Comparison of ENCODE assay signal across 27 cellular contexts in genomic region chr4:27604692-27605091, GRCh38.
"Had no signal": no experiment of that assay in that cellular context is flagged by ENCODE, and none has a peak within 500 bp of the region (broad histone marks: within the 10 kb centered on the region; RNA-seq: fewer than 3 reads in every experiment).

No MANE protein-coding gene starts in this region.

- ATAC-seq: esophagus mucosa; gastrocnemius medialis; heart right ventricle; left lung; left ventricle myocardium superior; lower lobe of right lung; naive thymus-derived CD4-positive, alpha-beta T cell had no signal

- FAIRE-seq: endometrium, kidney had no signal

- H3K9me3 ChIP-seq: esophagus squamous epithelium, gastrocnemius medialis, lower lobe of right lung had no signal

- H3K4me1 ChIP-seq: esophagus squamous epithelium, gastrocnemius medialis, heart right ventricle, left lung, lower lobe of right lung had no signal

- H3K27ac ChIP-seq: coronary artery, dorsolateral prefrontal cortex, epithelial cell of prostate, esophagus squamous epithelium, gastrocnemius medialis, heart right ventricle, left lung, lower lobe of right lung had no signal

- H3K27me3 ChIP-seq: dorsolateral prefrontal cortex, esophagus squamous epithelium, gastrocnemius medialis, heart right ventricle, left lung had no signal

- H3K4me3 ChIP-seq: coronary artery, dorsolateral prefrontal cortex, esophagus squamous epithelium, gastrocnemius medialis, heart right ventricle, left lung, lower lobe of right lung had no signal

- DNase-seq: dermis blood vessel endothelial cell; dorsolateral prefrontal cortex; effector CD4-positive, alpha-beta T cell; effector memory CD4-positive, alpha-beta T cell; erythroblast; esophagus squamous epithelium; foreskin fibroblast; foreskin melanocyte; gastrocnemius medialis; glutamatergic neuron; head of caudate nucleus; heart right ventricle; hippocampal formation; immature natural killer cell; islet precursor cell; kidney; kidney glomerular epithelial cell; left lung; left ventricle myocardium superior; lower lobe of right lung; mesenchymal stem cell; midbrain; naive thymus-derived CD4-positive, alpha-beta T cell had no signal

- H3K36me3 ChIP-seq: esophagus squamous epithelium, gastrocnemius medialis, heart right ventricle, left lung, lower lobe of right lung had no signal
